In the genomic region with DNA sequence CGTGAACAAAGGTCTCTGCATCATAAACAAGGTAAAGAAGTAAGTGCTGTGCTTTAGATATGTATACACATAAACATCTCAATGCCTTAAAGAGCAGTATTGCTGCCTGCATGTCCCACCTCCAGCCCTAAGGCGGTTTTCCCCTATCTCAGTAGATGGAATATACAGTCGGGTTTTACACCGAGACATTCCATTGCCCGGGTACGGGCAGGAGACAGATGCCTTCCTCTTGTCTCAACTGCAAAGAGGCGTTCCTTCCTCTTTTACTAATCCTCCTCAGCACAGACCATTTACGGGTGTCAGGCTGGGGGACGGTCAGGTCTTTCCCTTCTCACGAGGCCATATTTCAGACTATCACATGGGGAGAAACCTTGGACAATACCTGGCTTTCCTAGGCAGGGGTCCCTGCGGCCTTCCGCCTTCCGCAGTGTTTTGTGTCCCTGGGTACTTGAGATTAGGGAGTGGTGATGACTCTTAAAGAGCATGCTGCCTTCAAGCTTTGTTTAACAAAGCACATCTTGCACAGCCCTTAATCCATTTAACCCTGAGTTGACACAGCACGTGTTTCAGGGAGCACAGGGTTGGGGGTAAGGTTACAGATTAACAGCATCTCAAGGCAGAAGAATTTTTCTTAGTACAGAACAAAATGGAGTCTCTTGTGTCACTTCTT, we compare ENCODE assay signal across 1 cellular context.
TF ChIP-seq lines count a peak whose summit lies in the region.

No MANE protein-coding gene starts in this region.

TF ChIP-seq in K562, 482 proteins besides CTCF, POLR2A, EP300 and RAD21:
- TF ChIP-seq, protein P1, sequence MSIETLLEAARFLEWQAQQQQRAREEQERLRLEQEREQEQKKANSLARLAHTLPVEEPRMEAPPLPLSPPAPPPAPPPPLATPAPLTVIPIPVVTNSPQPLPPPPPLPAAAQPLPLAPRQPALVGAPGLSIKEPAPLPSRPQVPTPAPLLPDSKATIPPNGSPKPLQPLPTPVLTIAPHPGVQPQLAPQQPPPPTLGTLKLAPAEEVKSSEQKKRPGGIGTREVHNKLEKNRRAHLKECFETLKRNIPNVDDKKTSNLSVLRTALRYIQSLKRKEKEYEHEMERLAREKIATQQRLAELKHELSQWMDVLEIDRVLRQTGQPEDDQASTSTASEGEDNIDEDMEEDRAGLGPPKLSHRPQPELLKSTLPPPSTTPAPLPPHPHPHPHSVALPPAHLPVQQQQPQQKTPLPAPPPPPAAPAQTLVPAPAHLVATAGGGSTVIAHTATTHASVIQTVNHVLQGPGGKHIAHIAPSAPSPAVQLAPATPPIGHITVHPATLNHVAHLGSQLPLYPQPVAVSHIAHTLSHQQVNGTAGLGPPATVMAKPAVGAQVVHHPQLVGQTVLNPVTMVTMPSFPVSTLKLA (conservative IDR thresholded peaks at IDR 0.05): 0 out of 4 replicates have a peak, but pooled peaks of 1 of the 2 experiments have one; percentile 18
